In genomic region chr12:123832052-123832451, GRCh38 we compare ENCODE assay signal across 26 cellular contexts.
A peak's percentile ranks its signal among the peaks of the same experiment; 100 is the strongest.
DNase-seq lines count a peak whose midpoint lies in the region; ATAC-seq, FAIRE-seq and TF ChIP-seq lines count a peak whose summit lies in the region.
"Had no signal": no experiment of that assay in that cellular context is flagged by ENCODE, and none has a peak within 500 bp of the region (broad histone marks: within the 10 kb centered on the region; RNA-seq: fewer than 3 reads in every experiment).

No MANE protein-coding gene starts in this region.

- peaks cover 11 to 16% of the 10 kb centered on the region in 2 donors for H3K36me3 Mint-ChIP-seq in stimulated activated naive B cell treated with anti-CD40 and anti-IgM and Interleukin-4, amounts not matched to agents 10 μg/mL and 1 μg/mL and 100 μg/mL, for 72 hours
- H3K36me3 Mint-ChIP-seq: CD14-positive monocyte; CD4-positive, CD25-positive, alpha-beta regulatory T cell; CD8-positive, alpha-beta memory T cell had no signal

- no peak overlapping the region for H3K4me3 ChIP-seq in A549
- H3K4me3 ChIP-seq in K562 = no peak overlapping the region
- H3K4me3 ChIP-seq: BLaER1, GM12878 had no signal

- no peak for TF ChIP-seq RAD21 in A549 (conservative IDR thresholded peaks at IDR 0.05 in 1 of 2, IDR thresholded peaks at IDR 0.05 in 1 of 2)
- TF ChIP-seq RAD21 in K562 (CRISPR knock-in tag; conservative IDR thresholded peaks at IDR 0.05 in 1 of 2, IDR thresholded peaks at IDR 0.05 in 1 of 2) = no peak

- POLR2A ChIA-PET in A549 (lab: Yijun Ruan, JAX) (no interaction called here), K562 (lab: Yijun Ruan, JAX) (no interaction called here)

- H3K9me1 ChIP-seq in K562 (ENCODE audit: control insufficient read depth, insufficient read depth, low read length) = no peaks in the 10 kb centered on the region

- FAIRE-seq in A549 (lab: Jason Lieb, UNC) = peak; percentile 18
- no peak for FAIRE-seq in K562 (lab: Jason Lieb, UNC)
- peak; percentile 32 for FAIRE-seq in urothelium cell line (lab: Jason Lieb, UNC)
- FAIRE-seq: GM12878, GM12892, GM18507, GM19239 had no signal

- H3K9me3 Mint-ChIP-seq in stimulated activated naive B cell treated with anti-CD40 and anti-IgM and Interleukin-4, amounts not matched to agents 10 μg/mL and 1 μg/mL and 100 μg/mL, for 72 hours = peaks cover 16 to 18% of the 10 kb centered on the region in 2 donors

- peaks cover 0 to 4% of the 10 kb centered on the region in 2 donors for H3K27me3 Mint-ChIP-seq in stimulated activated naive B cell treated with anti-CD40 and anti-IgM and Interleukin-4, amounts not matched to agents 10 μg/mL and 1 μg/mL and 100 μg/mL, for 72 hours

- H3K9me3 ChIP-seq in A549 = peaks cover 35% of the 10 kb centered on the region
- peaks cover 19% of the 10 kb centered on the region for H3K9me3 ChIP-seq in K562 (replicated peaks; ENCODE audit: control insufficient read depth, insufficient read depth, low read depth, low read length)

- TF ChIP-seq CTCF in A549 (IDR thresholded peaks at IDR 0.05) (no peak), K562 (IDR thresholded peaks at IDR 0.05 in 2 of 3, conservative IDR thresholded peaks at IDR 0.05 in 1 of 3; ENCODE audit: insufficient read depth in 2 of 3, low read depth in 1 of 3, low read length in 3 of 3) (no peak)

- H3K36me3 ChIP-seq in K562 (ENCODE audit: control insufficient read depth, insufficient read depth, low read length) = no peaks in the 10 kb centered on the region
- H3K36me3 ChIP-seq: BE2C, BLaER1 had no signal

- H3K27ac ChIP-seq in A549 = no peak overlapping the region
- H3K27ac ChIP-seq in K562 (ENCODE audit: extremely low read depth, low read depth, low read length) = no peak overlapping the region
- H3K27ac ChIP-seq: 22Rv1, BLaER1 had no signal

- H3K79me2 ChIP-seq in K562 (ENCODE audit: control insufficient read depth, insufficient read depth, low read length) = no peaks in the 10 kb centered on the region

- TF ChIP-seq POLR2A in A549 (IDR thresholded peaks at IDR 0.05; ENCODE audit: low read length) (no peak), K562 (conservative IDR thresholded peaks at IDR 0.05) (no peak)

- H3K27ac Mint-ChIP-seq in stimulated activated naive B cell treated with anti-CD40 and anti-IgM and Interleukin-4, amounts not matched to agents 10 μg/mL and 1 μg/mL and 100 μg/mL, for 72 hours = no peak overlapping the region
- H3K27ac Mint-ChIP-seq: CD14-positive monocyte; CD4-positive, alpha-beta memory T cell; CD4-positive, CD25-positive, alpha-beta regulatory T cell; CD8-positive, alpha-beta memory T cell had no signal

- BruUV-seq in K562 (replicated peaks; lab: Mats Ljungman, UMichigan) = no TSS peak

- intact Hi-C loops in K562 (cut with micrococcal nuclease) = no loop called here

- no peaks in the 10 kb centered on the region for H4K20me1 ChIP-seq in K562 (replicated peaks; ENCODE audit: control insufficient read depth, insufficient read depth, low read length)
- H4K20me1 ChIP-seq: BLaER1 had no signal

- ATAC-seq in A549 (no peak), K562 (no peak), GM18858 (IDR thresholded peaks at IDR 0.05; ENCODE audit: unreplicated experiment) (no peak)
- ATAC-seq in stimulated activated naive B cell treated with anti-CD40 and anti-IgM and Interleukin-4, amounts not matched to agents 10 μg/mL and 1 μg/mL and 100 μg/mL, for 72 hours (replicated peaks) = no peak
- ATAC-seq: GM12878 had no signal

- H3K4me1 ChIP-seq in A549 (no peaks in the 10 kb centered on the region), K562 (replicated peaks in 1 of 2; ENCODE audit: control insufficient read depth in 2 of 2, insufficient read depth in 2 of 2, low read length in 2 of 2) (no peaks in the 10 kb centered on the region)
- H3K4me1 ChIP-seq: BE2C had no signal

- no peak overlapping the region for H2AFZ ChIP-seq in K562 (ENCODE audit: low read depth, low read length)

- TF ChIP-seq EP300 in A549 (IDR thresholded peaks at IDR 0.05) (no peak), K562 (IDR thresholded peaks at IDR 0.05; ENCODE audit: low read length) (no peak)

- in situ Hi-C loops in K562 (cut with MboI) = no loop called here

- no peak overlapping the region for H3K9ac ChIP-seq in K562 (ENCODE audit: insufficient read depth in 1 of 2, low read depth in 2 of 2, low read length in 2 of 2)
- H3K9ac ChIP-seq: BLaER1 had no signal

- CTCF ChIA-PET in A549 (lab: Yijun Ruan, JAX) (interaction anchor here (0.6 kb wide), 1 partner anchor 95 kb away, joined by 3 read pairs; no protein-coding TSS in a partner anchor), K562 (lab: Yijun Ruan, JAX; ENCODE audit: low intra/inter-chr PET ratio) (no interaction called here)

- H3K4me3 Mint-ChIP-seq in stimulated activated naive B cell treated with anti-CD40 and anti-IgM and Interleukin-4, amounts not matched to agents 10 μg/mL and 1 μg/mL and 100 μg/mL, for 72 hours = no peak overlapping the region
- H3K4me3 Mint-ChIP-seq: CD14-positive monocyte; CD4-positive, alpha-beta memory T cell; CD4-positive, CD25-positive, alpha-beta regulatory T cell; CD8-positive, alpha-beta memory T cell had no signal

- 57% methylated on average over 5 of the region's 5 CpGs for WGBS in A549 (ENCODE audit: missing lambda C conversion rate)
- 29% methylated on average over 5 of the region's 5 CpGs for WGBS in K562 (ENCODE audit: insufficient coverage, low coverage, missing lambda C conversion rate)

- H3K4me1 Mint-ChIP-seq in stimulated activated naive B cell treated with anti-CD40 and anti-IgM and Interleukin-4, amounts not matched to agents 10 μg/mL and 1 μg/mL and 100 μg/mL, for 72 hours = no peaks in the 10 kb centered on the region
- H3K4me1 Mint-ChIP-seq: CD14-positive monocyte; CD4-positive, CD25-positive, alpha-beta regulatory T cell; CD8-positive, alpha-beta memory T cell had no signal

- H3K27me3 ChIP-seq in K562 (ENCODE audit: control insufficient read depth in 2 of 2, insufficient read depth in 2 of 2, low read length in 2 of 2) = peaks cover 0 to 6% of the 10 kb centered on the region in 2 experiments; a peak in 2 of 5 replicates
- H3K27me3 ChIP-seq: BE2C, BLaER1 had no signal

- H3K4me2 ChIP-seq in A549 (no peak overlapping the region), K562 (ENCODE audit: insufficient read depth, low read length) (no peak overlapping the region)
- H3K4me2 ChIP-seq: BLaER1 had no signal

- DNase-seq in A549 (ENCODE audit: low read depth in 1 of 2, low spot score in 1 of 2) (no peak), K562 (ENCODE audit: extremely low read depth in 1 of 4, low spot score in 3 of 4) (no peak), urothelium cell line (ENCODE audit: low spot score) (no peak)
- no peak for DNase-seq in stimulated activated naive B cell treated with anti-CD40 and anti-IgM and Interleukin-4, amounts not matched to agents 10 μg/mL and 1 μg/mL and 100 μg/mL, for 72 hours
- DNase-seq: ACHN; BE2C; C1 segment of cervical spinal cord; CD4-positive, alpha-beta memory T cell; CD4-positive, CD25-positive, alpha-beta regulatory T cell; CD8-positive, alpha-beta memory T cell; COR-L47; DMS 273 treated with DMSO at 0.1 percent for 48 hours; DMS153; DMS53; DMS79; DND-41; EL; GDM1 had no signal

TF ChIP-seq in A549, 52 proteins besides CTCF, POLR2A, EP300 and RAD21:
- TF ChIP-seq KDM1A (IDR thresholded peaks at IDR 0.05; ENCODE audit: low read depth) (peak; percentile 32; the same call in 1 of the 2 replicates), TFCP2L1 (CRISPR knock-in tag; IDR thresholded peaks at IDR 0.05) (no peak)

TF ChIP-seq in K562, 482 proteins besides CTCF, POLR2A, EP300 and RAD21 (continues in another document):
- TF ChIP-seq NFRKB (IDR thresholded peaks at IDR 0.05; ENCODE audit: low read depth) = no peak
- TF ChIP-seq, protein P1, sequence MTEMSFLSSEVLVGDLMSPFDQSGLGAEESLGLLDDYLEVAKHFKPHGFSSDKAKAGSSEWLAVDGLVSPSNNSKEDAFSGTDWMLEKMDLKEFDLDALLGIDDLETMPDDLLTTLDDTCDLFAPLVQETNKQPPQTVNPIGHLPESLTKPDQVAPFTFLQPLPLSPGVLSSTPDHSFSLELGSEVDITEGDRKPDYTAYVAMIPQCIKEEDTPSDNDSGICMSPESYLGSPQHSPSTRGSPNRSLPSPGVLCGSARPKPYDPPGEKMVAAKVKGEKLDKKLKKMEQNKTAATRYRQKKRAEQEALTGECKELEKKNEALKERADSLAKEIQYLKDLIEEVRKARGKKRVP (CRISPR knock-in tag; IDR thresholded peaks at IDR 0.05) = no peak
- TF ChIP-seq, protein P2, sequence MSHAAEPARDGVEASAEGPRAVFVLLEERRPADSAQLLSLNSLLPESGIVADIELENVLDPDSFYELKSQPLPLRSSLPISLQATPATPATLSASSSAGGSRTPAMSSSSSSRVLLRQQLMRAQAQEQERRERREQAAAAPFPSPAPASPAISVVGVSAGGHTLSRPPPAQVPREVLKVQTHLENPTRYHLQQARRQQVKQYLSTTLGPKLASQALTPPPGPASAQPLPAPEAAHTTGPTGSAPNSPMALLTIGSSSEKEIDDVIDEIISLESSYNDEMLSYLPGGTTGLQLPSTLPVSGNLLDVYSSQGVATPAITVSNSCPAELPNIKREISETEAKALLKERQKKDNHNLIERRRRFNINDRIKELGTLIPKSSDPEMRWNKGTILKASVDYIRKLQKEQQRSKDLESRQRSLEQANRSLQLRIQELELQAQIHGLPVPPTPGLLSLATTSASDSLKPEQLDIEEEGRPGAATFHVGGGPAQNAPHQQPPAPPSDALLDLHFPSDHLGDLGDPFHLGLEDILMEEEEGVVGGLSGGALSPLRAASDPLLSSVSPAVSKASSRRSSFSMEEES (CRISPR knock-in tag; IDR thresholded peaks at IDR 0.05) = no peak
- no peak for TF ChIP-seq SMAD1 (IDR thresholded peaks at IDR 0.05; ENCODE audit: low read depth, low read length, partially characterized antibody)
- TF ChIP-seq MNT (conservative IDR thresholded peaks at IDR 0.05) = no peak
- TF ChIP-seq EGR1 (conservative IDR thresholded peaks at IDR 0.05) = no peak
- no peak for TF ChIP-seq NR3C1 (CRISPR knock-in tag; IDR thresholded peaks at IDR 0.05)
- TF ChIP-seq KDM1A (IDR thresholded peaks at IDR 0.05) = peak in 1 of 2 experiments; percentile 97; a peak in 2 of 4 replicates
- TF ChIP-seq ARID2 (IDR thresholded peaks at IDR 0.05) = peak; percentile 95
